In the genomic region with DNA sequence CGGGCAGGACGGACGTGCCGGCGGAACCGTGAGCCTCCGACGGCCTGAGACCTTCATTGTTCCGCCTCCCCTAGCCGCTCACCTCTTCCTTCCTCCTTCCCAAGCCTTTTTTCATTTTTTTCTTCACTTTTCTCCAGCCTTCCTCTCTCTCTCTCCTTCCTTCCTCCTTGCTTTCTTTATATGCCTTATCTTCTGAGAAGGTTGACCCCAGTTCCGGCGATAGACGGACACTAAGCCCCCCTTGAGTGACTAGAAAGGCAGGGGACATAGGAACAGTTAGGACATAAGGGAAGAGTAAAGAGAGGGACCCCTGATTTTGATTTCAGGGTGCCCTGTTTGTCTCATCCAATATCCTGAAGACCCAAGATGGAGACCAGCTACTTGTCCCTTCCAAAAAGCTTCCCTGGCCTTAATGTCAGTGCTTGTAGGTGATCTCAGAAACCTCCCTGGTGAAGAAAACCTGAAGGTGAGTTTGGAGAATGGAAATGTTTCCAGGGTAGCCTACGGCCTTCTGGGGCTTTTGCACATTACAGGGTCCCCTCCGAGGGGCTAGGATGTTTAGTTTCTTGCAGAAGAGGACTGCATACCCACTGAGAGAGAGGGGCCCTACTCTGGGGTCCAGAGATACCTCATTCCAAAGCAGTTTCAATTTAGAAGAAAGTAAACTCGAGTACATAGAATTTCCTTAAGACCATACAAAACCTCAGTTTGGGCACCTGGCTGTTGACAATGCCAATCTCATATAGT, we compare ENCODE assay signal across 1 cellular context.
TF ChIP-seq lines count a peak whose summit lies in the region.

No MANE protein-coding gene starts in this region.

TF ChIP-seq in K562, 482 proteins besides CTCF, POLR2A, EP300 and RAD21 (continued from another document and continues in another):
- TF ChIP-seq, protein P1, sequence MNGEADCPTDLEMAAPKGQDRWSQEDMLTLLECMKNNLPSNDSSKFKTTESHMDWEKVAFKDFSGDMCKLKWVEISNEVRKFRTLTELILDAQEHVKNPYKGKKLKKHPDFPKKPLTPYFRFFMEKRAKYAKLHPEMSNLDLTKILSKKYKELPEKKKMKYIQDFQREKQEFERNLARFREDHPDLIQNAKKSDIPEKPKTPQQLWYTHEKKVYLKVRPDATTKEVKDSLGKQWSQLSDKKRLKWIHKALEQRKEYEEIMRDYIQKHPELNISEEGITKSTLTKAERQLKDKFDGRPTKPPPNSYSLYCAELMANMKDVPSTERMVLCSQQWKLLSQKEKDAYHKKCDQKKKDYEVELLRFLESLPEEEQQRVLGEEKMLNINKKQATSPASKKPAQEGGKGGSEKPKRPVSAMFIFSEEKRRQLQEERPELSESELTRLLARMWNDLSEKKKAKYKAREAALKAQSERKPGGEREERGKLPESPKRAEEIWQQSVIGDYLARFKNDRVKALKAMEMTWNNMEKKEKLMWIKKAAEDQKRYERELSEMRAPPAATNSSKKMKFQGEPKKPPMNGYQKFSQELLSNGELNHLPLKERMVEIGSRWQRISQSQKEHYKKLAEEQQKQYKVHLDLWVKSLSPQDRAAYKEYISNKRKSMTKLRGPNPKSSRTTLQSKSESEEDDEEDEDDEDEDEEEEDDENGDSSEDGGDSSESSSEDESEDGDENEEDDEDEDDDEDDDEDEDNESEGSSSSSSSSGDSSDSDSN (IDR thresholded peaks at IDR 0.05; ENCODE audit: borderline replicate concordance in 1 of 2, low read depth in 2 of 2, low read length in 2 of 2), result peak in 1 of 2 experiments; percentile 90; a peak in 1 of 4 replicates
- TF ChIP-seq, protein P2, sequence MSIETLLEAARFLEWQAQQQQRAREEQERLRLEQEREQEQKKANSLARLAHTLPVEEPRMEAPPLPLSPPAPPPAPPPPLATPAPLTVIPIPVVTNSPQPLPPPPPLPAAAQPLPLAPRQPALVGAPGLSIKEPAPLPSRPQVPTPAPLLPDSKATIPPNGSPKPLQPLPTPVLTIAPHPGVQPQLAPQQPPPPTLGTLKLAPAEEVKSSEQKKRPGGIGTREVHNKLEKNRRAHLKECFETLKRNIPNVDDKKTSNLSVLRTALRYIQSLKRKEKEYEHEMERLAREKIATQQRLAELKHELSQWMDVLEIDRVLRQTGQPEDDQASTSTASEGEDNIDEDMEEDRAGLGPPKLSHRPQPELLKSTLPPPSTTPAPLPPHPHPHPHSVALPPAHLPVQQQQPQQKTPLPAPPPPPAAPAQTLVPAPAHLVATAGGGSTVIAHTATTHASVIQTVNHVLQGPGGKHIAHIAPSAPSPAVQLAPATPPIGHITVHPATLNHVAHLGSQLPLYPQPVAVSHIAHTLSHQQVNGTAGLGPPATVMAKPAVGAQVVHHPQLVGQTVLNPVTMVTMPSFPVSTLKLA (conservative IDR thresholded peaks at IDR 0.05), result peak in 1 of 2 experiments; percentile 14; a peak in 2 of 4 replicates
- TF ChIP-seq, protein P3, sequence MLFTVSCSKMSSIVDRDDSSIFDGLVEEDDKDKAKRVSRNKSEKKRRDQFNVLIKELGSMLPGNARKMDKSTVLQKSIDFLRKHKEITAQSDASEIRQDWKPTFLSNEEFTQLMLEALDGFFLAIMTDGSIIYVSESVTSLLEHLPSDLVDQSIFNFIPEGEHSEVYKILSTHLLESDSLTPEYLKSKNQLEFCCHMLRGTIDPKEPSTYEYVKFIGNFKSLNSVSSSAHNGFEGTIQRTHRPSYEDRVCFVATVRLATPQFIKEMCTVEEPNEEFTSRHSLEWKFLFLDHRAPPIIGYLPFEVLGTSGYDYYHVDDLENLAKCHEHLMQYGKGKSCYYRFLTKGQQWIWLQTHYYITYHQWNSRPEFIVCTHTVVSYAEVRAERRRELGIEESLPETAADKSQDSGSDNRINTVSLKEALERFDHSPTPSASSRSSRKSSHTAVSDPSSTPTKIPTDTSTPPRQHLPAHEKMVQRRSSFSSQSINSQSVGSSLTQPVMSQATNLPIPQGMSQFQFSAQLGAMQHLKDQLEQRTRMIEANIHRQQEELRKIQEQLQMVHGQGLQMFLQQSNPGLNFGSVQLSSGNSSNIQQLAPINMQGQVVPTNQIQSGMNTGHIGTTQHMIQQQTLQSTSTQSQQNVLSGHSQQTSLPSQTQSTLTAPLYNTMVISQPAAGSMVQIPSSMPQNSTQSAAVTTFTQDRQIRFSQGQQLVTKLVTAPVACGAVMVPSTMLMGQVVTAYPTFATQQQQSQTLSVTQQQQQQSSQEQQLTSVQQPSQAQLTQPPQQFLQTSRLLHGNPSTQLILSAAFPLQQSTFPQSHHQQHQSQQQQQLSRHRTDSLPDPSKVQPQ (CRISPR knock-in tag; IDR thresholded peaks at IDR 0.05; ENCODE audit: borderline replicate concordance), result no peak
- TF ChIP-seq BRF1 (IDR thresholded peaks at IDR 0.05; ENCODE audit: borderline replicate concordance, extremely low read depth, insufficient read length) (no peak), PCBP2 (IDR thresholded peaks at IDR 0.05; ENCODE audit: low read depth, low read length, poor library complexity, severe bottlenecking) (no peak), PTBP1 (IDR thresholded peaks at IDR 0.05; ENCODE audit: low read depth, low read length) (0 out of 2 replicates have a peak, but pooled peaks have one; percentile 7), HDAC8 (tag; IDR thresholded peaks at IDR 0.05) (no peak), TRIM24 (IDR thresholded peaks at IDR 0.05) (peak in 1 of 2 experiments; percentile 32; a peak in 1 of 4 replicates), ETS2 (tag; IDR thresholded peaks at IDR 0.05; ENCODE audit: borderline replicate concordance, poor library complexity, severe bottlenecking) (no peak), ZEB2 (IDR thresholded peaks at IDR 0.05) (0 out of 2 replicates have a peak, but pooled peaks have one; percentile 17), SREBF2 (CRISPR knock-in tag; IDR thresholded peaks at IDR 0.05) (no peak), GTF2E2 (tag; IDR thresholded peaks at IDR 0.05) (no peak), RNF2 (IDR thresholded peaks at IDR 0.05) (peak; percentile 45; the same call in 1 of the 2 replicates)
- TF ChIP-seq, protein P4, sequence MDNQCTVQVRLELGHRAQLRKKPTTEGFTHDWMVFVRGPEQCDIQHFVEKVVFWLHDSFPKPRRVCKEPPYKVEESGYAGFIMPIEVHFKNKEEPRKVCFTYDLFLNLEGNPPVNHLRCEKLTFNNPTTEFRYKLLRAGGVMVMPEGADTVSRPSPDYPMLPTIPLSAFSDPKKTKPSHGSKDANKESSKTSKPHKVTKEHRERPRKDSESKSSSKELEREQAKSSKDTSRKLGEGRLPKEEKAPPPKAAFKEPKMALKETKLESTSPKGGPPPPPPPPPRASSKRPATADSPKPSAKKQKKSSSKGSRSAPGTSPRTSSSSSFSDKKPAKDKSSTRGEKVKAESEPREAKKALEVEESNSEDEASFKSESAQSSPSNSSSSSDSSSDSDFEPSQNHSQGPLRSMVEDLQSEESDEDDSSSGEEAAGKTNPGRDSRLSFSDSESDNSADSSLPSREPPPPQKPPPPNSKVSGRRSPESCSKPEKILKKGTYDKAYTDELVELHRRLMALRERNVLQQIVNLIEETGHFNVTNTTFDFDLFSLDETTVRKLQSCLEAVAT (IDR thresholded peaks at IDR 0.05), result peak in 1 of 2 experiments; percentile 9; a peak in 1 of 4 replicates
- TF ChIP-seq, protein P5, sequence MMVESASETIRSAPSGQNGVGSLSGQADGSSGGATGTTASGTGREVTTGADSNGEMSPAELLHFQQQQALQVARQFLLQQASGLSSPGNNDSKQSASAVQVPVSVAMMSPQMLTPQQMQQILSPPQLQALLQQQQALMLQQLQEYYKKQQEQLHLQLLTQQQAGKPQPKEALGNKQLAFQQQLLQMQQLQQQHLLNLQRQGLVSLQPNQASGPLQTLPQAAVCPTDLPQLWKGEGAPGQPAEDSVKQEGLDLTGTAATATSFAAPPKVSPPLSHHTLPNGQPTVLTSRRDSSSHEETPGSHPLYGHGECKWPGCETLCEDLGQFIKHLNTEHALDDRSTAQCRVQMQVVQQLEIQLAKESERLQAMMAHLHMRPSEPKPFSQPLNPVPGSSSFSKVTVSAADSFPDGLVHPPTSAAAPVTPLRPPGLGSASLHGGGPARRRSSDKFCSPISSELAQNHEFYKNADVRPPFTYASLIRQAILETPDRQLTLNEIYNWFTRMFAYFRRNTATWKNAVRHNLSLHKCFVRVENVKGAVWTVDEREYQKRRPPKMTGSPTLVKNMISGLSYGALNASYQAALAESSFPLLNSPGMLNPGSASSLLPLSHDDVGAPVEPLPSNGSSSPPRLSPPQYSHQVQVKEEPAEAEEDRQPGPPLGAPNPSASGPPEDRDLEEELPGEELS (CRISPR knock-in tag; IDR thresholded peaks at IDR 0.05; ENCODE audit: borderline replicate concordance), result no peak
- TF ChIP-seq, protein P6, sequence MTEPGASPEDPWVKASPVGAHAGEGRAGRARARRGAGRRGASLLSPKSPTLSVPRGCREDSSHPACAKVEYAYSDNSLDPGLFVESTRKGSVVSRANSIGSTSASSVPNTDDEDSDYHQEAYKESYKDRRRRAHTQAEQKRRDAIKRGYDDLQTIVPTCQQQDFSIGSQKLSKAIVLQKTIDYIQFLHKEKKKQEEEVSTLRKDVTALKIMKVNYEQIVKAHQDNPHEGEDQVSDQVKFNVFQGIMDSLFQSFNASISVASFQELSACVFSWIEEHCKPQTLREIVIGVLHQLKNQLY (CRISPR knock-in tag; conservative IDR thresholded peaks at IDR 0.05), result no peak
- TF ChIP-seq, protein P7, sequence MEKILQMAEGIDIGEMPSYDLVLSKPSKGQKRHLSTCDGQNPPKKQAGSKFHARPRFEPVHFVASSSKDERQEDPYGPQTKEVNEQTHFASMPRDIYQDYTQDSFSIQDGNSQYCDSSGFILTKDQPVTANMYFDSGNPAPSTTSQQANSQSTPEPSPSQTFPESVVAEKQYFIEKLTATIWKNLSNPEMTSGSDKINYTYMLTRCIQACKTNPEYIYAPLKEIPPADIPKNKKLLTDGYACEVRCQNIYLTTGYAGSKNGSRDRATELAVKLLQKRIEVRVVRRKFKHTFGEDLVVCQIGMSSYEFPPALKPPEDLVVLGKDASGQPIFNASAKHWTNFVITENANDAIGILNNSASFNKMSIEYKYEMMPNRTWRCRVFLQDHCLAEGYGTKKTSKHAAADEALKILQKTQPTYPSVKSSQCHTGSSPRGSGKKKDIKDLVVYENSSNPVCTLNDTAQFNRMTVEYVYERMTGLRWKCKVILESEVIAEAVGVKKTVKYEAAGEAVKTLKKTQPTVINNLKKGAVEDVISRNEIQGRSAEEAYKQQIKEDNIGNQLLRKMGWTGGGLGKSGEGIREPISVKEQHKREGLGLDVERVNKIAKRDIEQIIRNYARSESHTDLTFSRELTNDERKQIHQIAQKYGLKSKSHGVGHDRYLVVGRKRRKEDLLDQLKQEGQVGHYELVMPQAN (IDR thresholded peaks at IDR 0.05; ENCODE audit: borderline replicate concordance), result 0 out of 2 replicates have a peak, but pooled peaks have one; percentile 9
- TF ChIP-seq, protein P8, sequence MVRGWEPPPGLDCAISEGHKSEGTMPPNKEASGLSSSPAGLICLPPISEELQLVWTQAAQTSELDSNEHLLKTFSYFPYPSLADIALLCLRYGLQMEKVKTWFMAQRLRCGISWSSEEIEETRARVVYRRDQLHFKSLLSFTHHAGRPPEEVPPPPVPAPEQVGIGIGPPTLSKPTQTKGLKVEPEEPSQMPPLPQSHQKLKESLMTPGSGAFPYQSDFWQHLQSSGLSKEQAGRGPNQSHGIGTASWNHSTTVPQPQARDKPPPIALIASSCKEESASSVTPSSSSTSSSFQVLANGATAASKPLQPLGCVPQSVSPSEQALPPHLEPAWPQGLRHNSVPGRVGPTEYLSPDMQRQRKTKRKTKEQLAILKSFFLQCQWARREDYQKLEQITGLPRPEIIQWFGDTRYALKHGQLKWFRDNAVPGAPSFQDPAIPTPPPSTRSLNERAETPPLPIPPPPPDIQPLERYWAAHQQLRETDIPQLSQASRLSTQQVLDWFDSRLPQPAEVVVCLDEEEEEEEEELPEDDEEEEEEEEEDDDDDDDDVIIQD (CRISPR knock-in tag; IDR thresholded peaks at IDR 0.05), result no peak
